In genomic region chr1:26556041-26556440, GRCh38 we compare ENCODE assay signal across 15 cellular contexts. TPM values are rescaled to one million over a fixed set of nuclear protein-coding genes. Genes with fewer than 3 reads are reported as not detected.
DNase-seq lines count a peak whose midpoint lies in the region; ATAC-seq and TF ChIP-seq lines count a peak whose summit lies in the region.
"Had no signal": no experiment of that assay in that cellular context is flagged by ENCODE, and none has a peak within 500 bp of the region (broad histone marks: within the 10 kb centered on the region; RNA-seq: fewer than 3 reads in every experiment).

No MANE protein-coding gene starts in this region.

- H3K14ac ChIP-seq in IMR-90 (replicated peaks; ENCODE audit: low read depth, low read length) = no peak overlapping the region

- H3K9me3 Mint-ChIP-seq in activated naive CD8-positive, alpha-beta T cell treated with anti-CD3 and anti-CD28 coated beads for 36 hours = no peaks in the 10 kb centered on the region
- no peaks in the 10 kb centered on the region for H3K9me3 Mint-ChIP-seq in neural crest cell
- H3K9me3 Mint-ChIP-seq: effector memory CD8-positive, alpha-beta T cell; HFFc6 had no signal

- no peak overlapping the region for H3K27ac ChIP-seq in IMR-90 (ENCODE audit: insufficient read depth, low read length)
- H3K27ac ChIP-seq: sigmoid colon, stomach had no signal

- DNase-seq in CD1c-positive myeloid dendritic cell (ENCODE audit: extremely low spot score) (peak; percentile 57), IMR-90 (no peak), neural crest cell (ENCODE audit: low read depth, low spot score) (no peak)
- no peak for DNase-seq in activated naive CD8-positive, alpha-beta T cell treated with anti-CD3 and anti-CD28 coated beads for 36 hours
- no peak for DNase-seq in activated CD8-positive, alpha-beta memory T cell treated with anti-CD3 and anti-CD28 coated beads, Interleukin-2, amount 50 U/mL, for 4 hours
- DNase-seq: activated CD4-positive, alpha-beta T cell treated with anti-CD3 and anti-CD28 coated beads for 1 hour; effector memory CD8-positive, alpha-beta T cell; HFFc6; NCI-H1105 treated with DMSO at 0.1 percent for 48 hours; NCI-H2107; NCI-H526; sigmoid colon; stomach had no signal

- H3K4me3 ChIP-seq in IMR-90 (ENCODE audit: insufficient read depth, low read depth, low read length) = no peak overlapping the region
- H3K4me3 ChIP-seq: sigmoid colon, stomach had no signal

- CTCF ChIA-PET in IMR-90 (lab: Yijun Ruan, JAX) = no interaction called here

- H3K4me3 Mint-ChIP-seq in activated naive CD8-positive, alpha-beta T cell treated with anti-CD3 and anti-CD28 coated beads for 36 hours = no peak overlapping the region
- H3K4me3 Mint-ChIP-seq in neural crest cell = peak overlapping the region; percentile 58
- H3K4me3 Mint-ChIP-seq: effector memory CD8-positive, alpha-beta T cell; HFFc6 had no signal

- no peaks in the 10 kb centered on the region for H3K79me1 ChIP-seq in IMR-90 (ENCODE audit: low read depth in 1 of 2, low read length in 2 of 2)

- H3K36me3 ChIP-seq in IMR-90 (ENCODE audit: control insufficient read depth, insufficient read depth, low read length) = no peaks in the 10 kb centered on the region
- H3K36me3 ChIP-seq: sigmoid colon had no signal

- no peak for TF ChIP-seq RAD21 in IMR-90 (IDR thresholded peaks at IDR 0.05; ENCODE audit: low read length)

- no peaks in the 10 kb centered on the region for H3K27me3 Mint-ChIP-seq in activated naive CD8-positive, alpha-beta T cell treated with anti-CD3 and anti-CD28 coated beads for 36 hours
- no peaks in the 10 kb centered on the region for H3K27me3 Mint-ChIP-seq in neural crest cell (ENCODE audit: low read depth)
- H3K27me3 Mint-ChIP-seq: effector memory CD8-positive, alpha-beta T cell had no signal

- dilution Hi-C loops in IMR-90 (cut with HindIII; ENCODE audit: low sequenced_read_pairs, unreplicated experiment) = no loop called here

- no peaks in the 10 kb centered on the region for H3K4me1 ChIP-seq in IMR-90 (ENCODE audit: control insufficient read depth, insufficient read depth, low read length)
- H3K4me1 ChIP-seq: sigmoid colon had no signal

- no peak overlapping the region for H3K18ac ChIP-seq in IMR-90 (ENCODE audit: low read depth, low read length)

- no peak overlapping the region for H3K9ac ChIP-seq in IMR-90 (ENCODE audit: low read depth, low read length)

- in situ Hi-C loops in IMR-90 (cut with MboI; ENCODE audit: low sequenced_read_pairs) = no loop called here

- TF ChIP-seq CTCF in IMR-90 (conservative IDR thresholded peaks at IDR 0.05; ENCODE audit: low read depth, low read length) (no peak), neural crest cell (conservative IDR thresholded peaks at IDR 0.05) (no peak)

- peak overlapping the region; percentile 28 for H3K27ac Mint-ChIP-seq in activated naive CD8-positive, alpha-beta T cell treated with anti-CD3 and anti-CD28 coated beads for 36 hours
- peak overlapping the region; percentile 91 for H3K27ac Mint-ChIP-seq in neural crest cell (ENCODE audit: unreplicated experiment)
- H3K27ac Mint-ChIP-seq: HFFc6 had no signal

- no peak overlapping the region for H4K5ac ChIP-seq in IMR-90 (ENCODE audit: low read depth, low read length)

- H2AK9ac ChIP-seq in IMR-90 (replicated peaks; ENCODE audit: low read depth, low read length, poor library complexity) = no peak overlapping the region

- H2BK120ac ChIP-seq in IMR-90 (ENCODE audit: low read depth, low read length) = no peak overlapping the region

- H2AK5ac ChIP-seq in IMR-90 (ENCODE audit: low read depth, low read length) = peak overlapping the region; percentile 8; the same call in 1 of the 2 replicates

- H3K4me2 ChIP-seq in IMR-90 (ENCODE audit: low read depth, low read length) = no peak overlapping the region

- no peak overlapping the region for H3K23ac ChIP-seq in IMR-90 (ENCODE audit: low read depth, low read length)

- no peak overlapping the region for H3K4ac ChIP-seq in IMR-90 (ENCODE audit: low read depth, low read length)

- no peak overlapping the region for H4K91ac ChIP-seq in IMR-90 (ENCODE audit: insufficient read depth, low read depth, low read length)

- WGBS in IMR-90 (ENCODE audit: extremely low coverage in 2 of 2, insufficient read length in 1 of 2), 2 experiments = no CpG with 5 or more reads among the region's 4 CpGs

- no peak overlapping the region for H2BK5ac ChIP-seq in IMR-90 (ENCODE audit: low read depth, low read length, poor library complexity, severe bottlenecking)

- H3K27me3 ChIP-seq in IMR-90 (ENCODE audit: control insufficient read depth, insufficient read depth, low read length) = no peaks in the 10 kb centered on the region
- H3K27me3 ChIP-seq: sigmoid colon, stomach had no signal

- H2BK20ac ChIP-seq in IMR-90 (ENCODE audit: low read depth, low read length) = no peak overlapping the region

- no peak for TF ChIP-seq POLR2A in IMR-90 (IDR thresholded peaks at IDR 0.05; ENCODE audit: low read depth, low read length)

- POLR2A ChIA-PET in IMR-90 (lab: Charles Lee; ENCODE audit: unreplicated experiment) = no interaction called here

- intact Hi-C loops in IMR-90 (cut with micrococcal nuclease) = no loop called here

- H3K56ac ChIP-seq in IMR-90 (ENCODE audit: extremely low read depth, insufficient read depth, low read length) = no peak overlapping the region

- H2AFZ ChIP-seq in IMR-90 (replicated peaks; ENCODE audit: low read length, poor library complexity) = no peak overlapping the region

- H3K4me1 Mint-ChIP-seq in activated naive CD8-positive, alpha-beta T cell treated with anti-CD3 and anti-CD28 coated beads for 36 hours = peaks cover 27% of the 10 kb centered on the region
- peaks cover 38% of the 10 kb centered on the region for H3K4me1 Mint-ChIP-seq in neural crest cell

- H3K36me3 Mint-ChIP-seq in activated naive CD8-positive, alpha-beta T cell treated with anti-CD3 and anti-CD28 coated beads for 36 hours = peaks cover 17% of the 10 kb centered on the region
- peaks cover 3% of the 10 kb centered on the region for H3K36me3 Mint-ChIP-seq in neural crest cell (ENCODE audit: low read depth)

- no TSS peak for BruUV-seq in IMR-90 (replicated peaks; lab: Mats Ljungman, UMichigan)

- no peak overlapping the region for H2BK15ac ChIP-seq in IMR-90 (ENCODE audit: low read depth, low read length)

- no peak overlapping the region for H4K8ac ChIP-seq in IMR-90 (ENCODE audit: low read depth in 2 of 2, low read length in 2 of 2)

- no peak for ATAC-seq in IMR-90 (ENCODE audit: low read depth)
- ATAC-seq in GM21825 (IDR thresholded peaks at IDR 0.05; ENCODE audit: unreplicated experiment) = no peak
- no peak for ATAC-seq in GM18868 (IDR thresholded peaks at IDR 0.05; ENCODE audit: unreplicated experiment)
- ATAC-seq: effector memory CD8-positive, alpha-beta T cell had no signal

- H4K20me1 ChIP-seq in IMR-90 (ENCODE audit: insufficient read depth, low read length) = no peaks in the 10 kb centered on the region

- no peaks in the 10 kb centered on the region for H3K9me3 ChIP-seq in IMR-90 (ENCODE audit: control insufficient read depth, insufficient read depth, low read length)
- H3K9me3 ChIP-seq: sigmoid colon, stomach had no signal

- no peaks in the 10 kb centered on the region; the same call in 1 of the 2 replicates for H3K9me1 ChIP-seq in IMR-90 (ENCODE audit: insufficient read depth, low read length)

TF ChIP-seq in IMR-90, 13 proteins besides CTCF, POLR2A, EP300 and RAD21:
- TF ChIP-seq RCOR1 (IDR thresholded peaks at IDR 0.05; ENCODE audit: insufficient replicate concordance, low read length) (no peak), BHLHE40 (IDR thresholded peaks at IDR 0.05; ENCODE audit: low read depth, low read length) (no peak), NFE2L2 (IDR thresholded peaks at IDR 0.05; ENCODE audit: low read depth, low read length) (no peak), USF2 (IDR thresholded peaks at IDR 0.05; ENCODE audit: low read depth, low read length) (no peak), ELK1 (IDR thresholded peaks at IDR 0.05; ENCODE audit: borderline replicate concordance, low read depth, low read length) (no peak), SMC3 (IDR thresholded peaks at IDR 0.05; ENCODE audit: low read depth, low read length) (no peak), MAFK (IDR thresholded peaks at IDR 0.05; ENCODE audit: low read depth, low read length) (no peak), CEBPB (IDR thresholded peaks at IDR 0.05; ENCODE audit: low read depth, low read length) (no peak), CHD1 (IDR thresholded peaks at IDR 0.05; ENCODE audit: low read depth, low read length) (no peak), RFX5 (IDR thresholded peaks at IDR 0.05; ENCODE audit: low read depth, low read length) (no peak), FOS (IDR thresholded peaks at IDR 0.05; ENCODE audit: low read depth, low read length) (no peak), MAZ (IDR thresholded peaks at IDR 0.05; ENCODE audit: borderline replicate concordance, low read depth, low read length) (no peak), MXI1 (IDR thresholded peaks at IDR 0.05; ENCODE audit: borderline replicate concordance, low read depth, low read length) (no peak)

RNA-seq across cellular contexts. Expression of gene RPS6KA1, which starts 26.5 kb away (rescaled TPM):
- total RNA-seq in IMR-90 (2012; rRNA removed) (4.2 and 6.3 TPM in 2 replicates), neural crest cell (41.6 and 43.8 TPM in 2 replicates)
- 3.6 and 3.8 TPM in 2 replicates for polyA plus RNA-seq in IMR-90 (2012; rRNA removed)
- 2.7 and 3.6 TPM in 2 replicates for polyA plus RNA-seq in IMR-90 (2012; cell fraction: cytosol; rRNA removed)
- polyA plus RNA-seq in IMR-90 (2012; cell fraction: nucleus; rRNA removed; ENCODE audit: low replicate concordance) = 3.0 and 4.7 TPM in 2 replicates
- total RNA-seq in activated naive CD8-positive, alpha-beta T cell treated with anti-CD3 and anti-CD28 coated beads for 36 hours = 100 to 1,000 TPM; 131 to 133 TPM
